Comparison of ENCODE assay signal across 1 cellular context in genomic region chr14:22039938-22040780, GRCh38.
TF ChIP-seq lines count a peak whose summit lies in the region.

No MANE protein-coding gene starts in this region.

TF ChIP-seq in H1, 55 proteins besides CTCF, POLR2A, EP300 and RAD21 (continued from another document):
- TF ChIP-seq SIRT6 (IDR thresholded peaks at IDR 0.05; ENCODE audit: low read length) (no peak), HDAC6 (IDR thresholded peaks at IDR 0.05; ENCODE audit: low read depth, low read length) (no peak), E2F6 (IDR thresholded peaks at IDR 0.05) (no peak), SP1 (IDR thresholded peaks at IDR 0.05; ENCODE audit: low read depth, low read length) (no peak), MAFK (IDR thresholded peaks at IDR 0.05; ENCODE audit: low read depth, low read length) (no peak), SIN3A (conservative IDR thresholded peaks at IDR 0.05 in 1 of 2, IDR thresholded peaks at IDR 0.05 in 1 of 2; ENCODE audit: low read depth in 1 of 2, low read length in 2 of 2) (no peak), BCL11A (IDR thresholded peaks at IDR 0.05; ENCODE audit: low read depth in 2 of 2, low read length in 2 of 2) (no peak), CBX5 (IDR thresholded peaks at IDR 0.05; ENCODE audit: low read depth, low read length) (no peak), RFX5 (IDR thresholded peaks at IDR 0.05; ENCODE audit: borderline replicate concordance, low read depth, low read length) (no peak), SAP30 (IDR thresholded peaks at IDR 0.05; ENCODE audit: insufficient read depth, insufficient replicate concordance, low read length) (no peak), RNF2 (IDR thresholded peaks at IDR 0.05; ENCODE audit: borderline replicate concordance, low read depth, low read length, missing control alignments, poor library complexity, severe bottlenecking) (no peak), TEAD4 (IDR thresholded peaks at IDR 0.05; ENCODE audit: low read depth, low read length) (no peak), EGR1 (IDR thresholded peaks at IDR 0.05; ENCODE audit: borderline replicate concordance, low read depth, low read length) (no peak)
